In the genomic region with DNA sequence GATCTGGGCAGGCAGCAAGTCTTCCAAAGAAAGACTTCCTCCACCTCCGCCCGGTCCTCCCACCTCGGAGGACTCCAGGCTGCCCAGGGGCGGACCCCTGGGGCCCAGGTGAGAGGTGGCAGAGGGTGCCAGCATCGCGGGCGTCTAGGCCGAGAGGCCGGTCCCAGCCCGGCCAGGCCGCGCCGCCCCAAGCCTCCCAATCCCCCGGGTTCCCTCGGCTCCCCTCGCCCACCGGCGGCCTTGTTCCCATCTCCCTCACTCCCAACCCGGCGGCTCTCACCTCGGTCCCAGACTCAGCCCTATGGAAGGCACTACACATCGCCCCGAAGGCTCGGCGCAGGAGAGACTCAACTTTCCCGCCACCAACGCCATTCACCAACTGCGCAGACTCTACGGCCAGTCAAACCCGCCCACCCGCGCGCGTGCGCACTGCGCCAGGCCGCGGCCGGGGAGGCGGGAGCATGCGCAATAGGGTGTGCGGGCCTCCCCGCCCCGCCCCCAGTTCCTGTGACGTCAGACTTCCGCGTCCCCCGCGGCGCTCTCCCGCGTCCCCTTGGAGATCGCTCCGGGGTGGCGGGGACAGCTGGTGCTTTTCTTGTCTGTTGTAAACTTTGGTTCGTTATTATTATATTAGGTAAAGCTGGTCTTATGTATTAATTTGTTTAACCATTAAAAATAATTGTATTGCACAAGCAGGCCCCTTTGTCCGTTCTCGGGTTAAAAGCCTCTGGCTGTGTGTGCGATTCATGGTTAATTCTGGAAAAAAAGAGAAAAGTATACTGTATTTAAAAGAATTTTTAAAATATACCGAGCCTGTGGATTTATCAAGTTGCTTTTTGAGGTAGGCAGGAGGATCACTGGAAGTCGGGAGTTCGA, we compare ENCODE assay signal across 8 cellular contexts. TPM values are rescaled to one million over a fixed set of nuclear protein-coding genes. Genes with fewer than 3 reads are reported as not detected.
DNase-seq lines count a peak whose midpoint lies in the region; ATAC-seq lines count a peak whose summit lies in the region.

A gene (minus strand): TSS at position 381 of the 876 bp plus-strand sequence. CDS start 62 bp downstream, at position 319.

- peaks cover 6% of the 10 kb centered on the region for H3K4me1 Mint-ChIP-seq in memory B cell

- H3K4me3 ChIP-seq in effector memory CD4-positive, alpha-beta T cell (ENCODE audit: insufficient read depth, low read depth, low read length, poor library complexity, severe bottlenecking), result peak within 1 kb of the TSS; percentile 97

- DNase-seq in COLO829 (ENCODE audit: low spot score) (peak; percentile 97), HT-29 (ENCODE audit: low spot score) (peak; percentile 99), memory B cell (ENCODE audit: low spot score in 2 of 2) (peak; percentile 98 to 99)
- peak; percentile 92 for DNase-seq in NK-92 treated with Interleukin-12 subunit alpha and Interleukin-12 subunit beta, amount 100 ng/mL, for 24 hours (lab: John Stamatoyannopoulos, UW)
- peak; percentile 99 for DNase-seq in activated CD8-positive, alpha-beta memory T cell treated with anti-CD3 and anti-CD28 coated beads for 24 hours
- DNase-seq in effector memory CD4-positive, alpha-beta T cell, result peak; percentile 89 to 92 (median 91)
- peak; percentile 95 for DNase-seq in stimulated activated CD8-positive, alpha-beta memory T cell treated with anti-CD3 and anti-CD28 coated beads, Interleukin-12 subunit alpha, Interleukin-12 subunit beta, amount 100 ng/mL, for 1 hour (ENCODE audit: low read depth)

- peak within 1 kb of the TSS; percentile 90 for H3K4me3 Mint-ChIP-seq in memory B cell

- H3K27ac Mint-ChIP-seq in memory B cell, result peak within 1 kb of the TSS; percentile 54

- H3K9me3 Mint-ChIP-seq in memory B cell, result peaks cover 2% of the 10 kb centered on the region

- H3K27me3 Mint-ChIP-seq in memory B cell, result no peaks in the 10 kb centered on the region

- H3K27ac ChIP-seq in effector memory CD4-positive, alpha-beta T cell (ENCODE audit: insufficient read depth, low read length, poor library complexity, severe bottlenecking), result peak within 1 kb of the TSS; percentile 87

- H3K4me1 ChIP-seq in effector memory CD4-positive, alpha-beta T cell (ENCODE audit: control insufficient read depth, insufficient read depth, low read length, poor library complexity, severe bottlenecking), result peaks cover 7% of the 10 kb centered on the region

- H3K27me3 ChIP-seq in effector memory CD4-positive, alpha-beta T cell (replicated peaks; ENCODE audit: control insufficient read depth, insufficient read depth, low read length, poor library complexity, severe bottlenecking), result no peaks in the 10 kb centered on the region

- no peaks in the 10 kb centered on the region for H3K9me3 ChIP-seq in effector memory CD4-positive, alpha-beta T cell (ENCODE audit: control insufficient read depth, low read length)

- H3K36me3 Mint-ChIP-seq in memory B cell, result no peaks in the 10 kb centered on the region

- H3K36me3 ChIP-seq in effector memory CD4-positive, alpha-beta T cell (ENCODE audit: control insufficient read depth, insufficient read depth, low read length), result no peaks in the 10 kb centered on the region

- ATAC-seq in GM21360 (IDR thresholded peaks at IDR 0.05; ENCODE audit: unreplicated experiment) (peak; percentile 87), memory B cell (ENCODE audit: low read depth) (peak; percentile 90)

RNA-seq across cellular contexts. Expression of the gene that starts here (rescaled TPM):
- total RNA-seq in HT-29 (2014; rRNA removed; shearing (Covaris generic)), result 9.1 and 10.4 TPM in 2 replicates

Comparison
In these comparisons a context has a peak if more than half of its experiments do, and no peak if none do; other contexts are left out.
1. Peak in every context shown above with its lines: DNase-seq, ATAC-seq, H3K4me3 ChIP-seq and H3K27ac ChIP-seq.